Comparison of ENCODE assay signal across 34 cellular contexts in genomic region chrX:41931591-41931990, GRCh38.
"Had no signal": no experiment of that assay in that cellular context is flagged by ENCODE, and none has a peak within 500 bp of the region (broad histone marks: within the 10 kb centered on the region; RNA-seq: fewer than 3 reads in every experiment).

No MANE protein-coding gene starts in this region.

- H3K36me3 ChIP-seq: ascending aorta, breast epithelium, SJCRH30, WERI-Rb-1 had no signal

- H3K27me3 ChIP-seq: ascending aorta, body of pancreas, SJCRH30 had no signal

- DNase-seq: activated CD4-positive, alpha-beta memory T cell treated with anti-CD3 and anti-CD28 coated beads, Interleukin-2, amount 10 ng/mL, durations not matched to agents 7 days and 5 days; activated CD4-positive, alpha-beta T cell treated with anti-CD3 and anti-CD28 coated beads for 1 hour; activated CD4-positive, alpha-beta T cell treated with anti-CD3 and anti-CD28 coated beads for 48 hours; activated CD4-positive, CD25-positive, alpha-beta regulatory T cell; activated CD8-positive, alpha-beta memory T cell treated with anti-CD3 and anti-CD28 coated beads for 24 hours; activated CD8-positive, alpha-beta memory T cell treated with anti-CD3 and anti-CD28 coated beads, Interleukin-2, amount 10 ng/mL, durations not matched to agents 7 days and 5 days; activated CD8-positive, alpha-beta memory T cell treated with anti-CD3 and anti-CD28 coated beads, Interleukin-2, amount 50 U/mL, for 48 hours; activated effector memory CD4-positive, alpha-beta T cell treated with anti-CD3 and anti-CD28 coated beads, Interleukin-2, amount 50 U/mL, for 16 hours; activated naive CD4-positive, alpha-beta T cell; activated naive CD8-positive, alpha-beta T cell treated with anti-CD3 and anti-CD28 coated beads, Interleukin-2, amount 10 ng/mL, durations not matched to agents 7 days and 5 days; activated T-cell treated with anti-CD3 and anti-CD28 coated beads, Interleukin-2, amount 50 U/mL, for 48 hours; amygdala; body of pancreas; caudate nucleus; cerebellar nuclear complex; Karpas-422; KBM-7; NCI-H1105; NCI-H1417 treated with DMSO at 0.1 percent for 48 hours; NCI-H187 treated with DMSO at 0.1 percent for 48 hours; NCI-H2081; NCI-H345; NCI-H526; NCI-H748 treated with DMSO at 0.1 percent for 48 hours; NK-92 treated with Interleukin-12 subunit alpha and Interleukin-12 subunit beta, amount 100 ng/mL, for 24 hours; SHP77; SJCRH30; T1000; WERI-Rb-1 had no signal

- H3K9me3 ChIP-seq: ascending aorta, body of pancreas, breast epithelium, SJCRH30 had no signal

- H3K9me3 Mint-ChIP-seq: activated CD4-positive, alpha-beta memory T cell treated with anti-CD3 and anti-CD28 coated beads, Interleukin-2, amount 10 ng/mL, durations not matched to agents 7 days and 5 days; activated naive CD4-positive, alpha-beta T cell treated with anti-CD3 and anti-CD28 coated beads, Interleukin-2, amount 50 U/mL, for 24 hours; activated naive CD8-positive, alpha-beta T cell treated with anti-CD3 and anti-CD28 coated beads, Interleukin-2, amount 10 ng/mL, durations not matched to agents 7 days and 5 days; activated T-helper 17 cell treated with anti-CD3 and anti-CD28 coated beads, Interleukin-2, amount 50 U/mL, for 72 hours had no signal

- H3K4me3 ChIP-seq: ascending aorta, body of pancreas, breast epithelium, SJCRH30, SK-N-MC had no signal

- H3K27ac ChIP-seq: ascending aorta, body of pancreas, breast epithelium, SJCRH30, SK-N-MC, WERI-Rb-1 had no signal

- H3K27me3 Mint-ChIP-seq: activated CD8-positive, alpha-beta memory T cell treated with anti-CD3 and anti-CD28 coated beads, Interleukin-2, amount 10 ng/mL, durations not matched to agents 7 days and 5 days; activated naive CD4-positive, alpha-beta T cell treated with anti-CD3 and anti-CD28 coated beads, Interleukin-2, amount 50 U/mL, for 24 hours; activated naive CD8-positive, alpha-beta T cell treated with anti-CD3 and anti-CD28 coated beads, Interleukin-2, amount 10 ng/mL, durations not matched to agents 7 days and 5 days; activated T-helper 17 cell treated with anti-CD3 and anti-CD28 coated beads, Interleukin-2, amount 50 U/mL, for 72 hours had no signal

- H3K27ac Mint-ChIP-seq: activated CD4-positive, alpha-beta memory T cell treated with anti-CD3 and anti-CD28 coated beads, Interleukin-2, amount 10 ng/mL, durations not matched to agents 7 days and 5 days; activated CD8-positive, alpha-beta memory T cell treated with anti-CD3 and anti-CD28 coated beads, Interleukin-2, amount 10 ng/mL, durations not matched to agents 7 days and 5 days; activated naive CD4-positive, alpha-beta T cell treated with anti-CD3 and anti-CD28 coated beads, Interleukin-2, amount 50 U/mL, for 24 hours; activated naive CD8-positive, alpha-beta T cell treated with anti-CD3 and anti-CD28 coated beads, Interleukin-2, amount 10 ng/mL, durations not matched to agents 7 days and 5 days; activated T-helper 17 cell treated with anti-CD3 and anti-CD28 coated beads, Interleukin-2, amount 50 U/mL, for 72 hours had no signal

- H3K4me3 Mint-ChIP-seq: activated CD4-positive, alpha-beta memory T cell treated with anti-CD3 and anti-CD28 coated beads, Interleukin-2, amount 10 ng/mL, durations not matched to agents 7 days and 5 days; activated CD8-positive, alpha-beta memory T cell treated with anti-CD3 and anti-CD28 coated beads, Interleukin-2, amount 10 ng/mL, durations not matched to agents 7 days and 5 days; activated naive CD4-positive, alpha-beta T cell treated with anti-CD3 and anti-CD28 coated beads, Interleukin-2, amount 50 U/mL, for 24 hours; activated naive CD8-positive, alpha-beta T cell treated with anti-CD3 and anti-CD28 coated beads, Interleukin-2, amount 10 ng/mL, durations not matched to agents 7 days and 5 days; activated T-helper 17 cell treated with anti-CD3 and anti-CD28 coated beads, Interleukin-2, amount 50 U/mL, for 72 hours had no signal

- H3K4me1 ChIP-seq: ascending aorta, body of pancreas, breast epithelium, SJCRH30 had no signal

- ATAC-seq: activated CD8-positive, alpha-beta memory T cell treated with anti-CD3 and anti-CD28 coated beads, Interleukin-2, amount 10 ng/mL, durations not matched to agents 7 days and 5 days; activated T-helper 17 cell treated with anti-CD3 and anti-CD28 coated beads, Interleukin-2, amount 50 U/mL, for 72 hours; body of pancreas had no signal
